In genomic region chr17:79561486-79562116, GRCh38 we compare ENCODE assay signal across 20 cellular contexts. TPM values are rescaled to one million over a fixed set of nuclear protein-coding genes. Genes with fewer than 3 reads are reported as not detected.
DNase-seq lines count a peak whose midpoint lies in the region; ATAC-seq and TF ChIP-seq lines count a peak whose summit lies in the region.
"Had no signal": no experiment of that assay in that cellular context is flagged by ENCODE, and none has a peak within 500 bp of the region (broad histone marks: within the 10 kb centered on the region; RNA-seq: fewer than 3 reads in every experiment).

No MANE protein-coding gene starts in this region.

- H3K9me2 ChIP-seq in PC-9 (ENCODE audit: insufficient read depth) = no peaks in the 10 kb centered on the region

- CTCF ChIA-PET in PC-9 (lab: Charles Lee) = no interaction called here

- peak; percentile 55 for DNase-seq in chondrocyte (ENCODE audit: low spot score)
- DNase-seq in osteoblast (ENCODE audit: insufficient read length, low spot score, missing footprints) = peak; percentile 53
- no peak for DNase-seq in stimulated activated naive CD8-positive, alpha-beta T cell treated with anti-CD3 and anti-CD28 coated beads, Interleukin-15, amount 100 ng/mL, for 72 hours
- no peak for DNase-seq in PC-9
- DNase-seq: Calu3, NCI-H1048, NCI-H1694, NCI-H2029 treated with DMSO at 0.1 percent for 48 hours, NCI-H2227 treated with DMSO at 0.1 percent for 48 hours, NCI-H526 treated with DMSO at 0.1 percent for 48 hours, SHP77 had no signal

- H3K9me3 Mint-ChIP-seq in chondrocyte (ENCODE audit: low read depth) = no peaks in the 10 kb centered on the region
- no peaks in the 10 kb centered on the region for H3K9me3 Mint-ChIP-seq in stimulated activated naive CD8-positive, alpha-beta T cell treated with anti-CD3 and anti-CD28 coated beads, Interleukin-15, amount 100 ng/mL, for 72 hours

- no peaks in the 10 kb centered on the region for H3K36me3 ChIP-seq in BLaER1 treated with 17β-estradiol and CSF1 and Interleukin-3, amounts not matched to agents 10 nM and 100 nM
- no peaks in the 10 kb centered on the region for H3K36me3 ChIP-seq in osteoblast (ENCODE audit: insufficient read depth, low read length)
- no peaks in the 10 kb centered on the region for H3K36me3 ChIP-seq in PC-9 (ENCODE audit: low read depth)

- no peaks in the 10 kb centered on the region for H3K36me3 Mint-ChIP-seq in chondrocyte (ENCODE audit: low read depth)

- TF ChIP-seq CTCF in chondrocyte (IDR thresholded peaks at IDR 0.05) = no peak
- no peak for TF ChIP-seq CTCF in osteoblast (IDR thresholded peaks at IDR 0.05; ENCODE audit: extremely low read depth, low read depth, low read length)
- TF ChIP-seq CTCF in PC-9 (conservative IDR thresholded peaks at IDR 0.05) = no peak

- H3K4me2 ChIP-seq in BLaER1 treated with 17β-estradiol and CSF1 and Interleukin-3, amounts not matched to agents 10 nM and 100 nM = peak overlapping the region; percentile 66 to 96 (median 84)
- H3K4me2 ChIP-seq in osteoblast (ENCODE audit: insufficient read depth, low read length) = no peak overlapping the region
- no peak overlapping the region for H3K4me2 ChIP-seq in PC-9

- no peaks in the 10 kb centered on the region for H3K4me1 Mint-ChIP-seq in chondrocyte (ENCODE audit: low read depth)
- H3K4me1 Mint-ChIP-seq in stimulated activated naive CD8-positive, alpha-beta T cell treated with anti-CD3 and anti-CD28 coated beads, Interleukin-15, amount 100 ng/mL, for 72 hours = no peaks in the 10 kb centered on the region

- no peak for ATAC-seq in stimulated activated naive CD8-positive, alpha-beta T cell treated with anti-CD3 and anti-CD28 coated beads, Interleukin-15, amount 100 ng/mL, for 72 hours
- ATAC-seq in GM18517 (IDR thresholded peaks at IDR 0.05; ENCODE audit: unreplicated experiment) = no peak
- ATAC-seq: HCT116, Panc1 had no signal

- no peaks in the 10 kb centered on the region for H3F3A ChIP-seq in PC-9 (ENCODE audit: insufficient read depth, low read depth)

- H2AFZ ChIP-seq in osteoblast (ENCODE audit: low read length) (no peak overlapping the region), PC-9 (no peak overlapping the region)

- H3K4me3 Mint-ChIP-seq in chondrocyte (ENCODE audit: unreplicated experiment) = no peak overlapping the region
- no peak overlapping the region for H3K4me3 Mint-ChIP-seq in stimulated activated naive CD8-positive, alpha-beta T cell treated with anti-CD3 and anti-CD28 coated beads, Interleukin-15, amount 100 ng/mL, for 72 hours

- H3K79me2 ChIP-seq in osteoblast (ENCODE audit: insufficient read depth, low read length) (no peaks in the 10 kb centered on the region), PC-9 (ENCODE audit: low read depth) (no peaks in the 10 kb centered on the region)

- H3K27me3 Mint-ChIP-seq in chondrocyte (ENCODE audit: low read depth) = peaks cover 30% of the 10 kb centered on the region
- peaks cover 53% of the 10 kb centered on the region for H3K27me3 Mint-ChIP-seq in stimulated activated naive CD8-positive, alpha-beta T cell treated with anti-CD3 and anti-CD28 coated beads, Interleukin-15, amount 100 ng/mL, for 72 hours

- no peak overlapping the region for H3K27ac Mint-ChIP-seq in chondrocyte (ENCODE audit: unreplicated experiment)
- H3K27ac Mint-ChIP-seq in stimulated activated naive CD8-positive, alpha-beta T cell treated with anti-CD3 and anti-CD28 coated beads, Interleukin-15, amount 100 ng/mL, for 72 hours = peak overlapping the region in 1 of 2 donors; percentile 27

- no peaks in the 10 kb centered on the region for H3K9me3 ChIP-seq in BLaER1 treated with 17β-estradiol and CSF1 and Interleukin-3, amounts not matched to agents 10 nM and 100 nM (replicated peaks in 1 of 11)
- H3K9me3 ChIP-seq in osteoblast (ENCODE audit: low read depth, low read length) (no peaks in the 10 kb centered on the region), PC-9 (ENCODE audit: insufficient read depth, low read depth) (no peaks in the 10 kb centered on the region)

- H3K4me3 ChIP-seq in BLaER1 treated with 17β-estradiol and CSF1 and Interleukin-3, amounts not matched to agents 10 nM and 100 nM = no peak overlapping the region
- H3K4me3 ChIP-seq in osteoblast (ENCODE audit: insufficient read depth, low read length) (no peak overlapping the region), PC-9 (no peak overlapping the region)

- intact Hi-C loops in PC-9 (cut with micrococcal nuclease; ENCODE audit: unreplicated experiment) = no loop called here

- H4K20me1 ChIP-seq in BLaER1 treated with 17β-estradiol and CSF1 and Interleukin-3, amounts not matched to agents 10 nM and 100 nM = peaks cover 0 to 11% (median 0%) of the 10 kb centered on the region in 11 experiments; a peak in 4 of 22 replicates
- H4K20me1 ChIP-seq in osteoblast (ENCODE audit: insufficient read depth, low read length) = no peaks in the 10 kb centered on the region
- H4K20me1 ChIP-seq in PC-9 (ENCODE audit: insufficient read depth) = no peaks in the 10 kb centered on the region

- H3K27ac ChIP-seq in BLaER1 treated with 17β-estradiol and CSF1 and Interleukin-3, amounts not matched to agents 10 nM and 100 nM = 0 out of 22 replicates have a peak overlapping the region, but pooled peaks of 1 of the 11 experiments have one; percentile 55
- H3K27ac ChIP-seq in osteoblast (ENCODE audit: low read depth, low read length) (no peak overlapping the region), temporal lobe (ENCODE audit: low read depth, low read length) (peak overlapping the region; percentile 30), PC-9 (no peak overlapping the region)
- H3K27ac ChIP-seq: HL-60, RWPE1 had no signal

- H3K27me3 ChIP-seq in BLaER1 treated with 17β-estradiol and CSF1 and Interleukin-3, amounts not matched to agents 10 nM and 100 nM = peaks cover 0 to 21% (median 0%) of the 10 kb centered on the region in 11 experiments; a peak in 4 of 22 replicates
- H3K27me3 ChIP-seq in osteoblast (ENCODE audit: insufficient read depth, low read length) (no peaks in the 10 kb centered on the region), PC-9 (ENCODE audit: insufficient read depth, low read depth) (peaks cover 71% of the 10 kb centered on the region)

- H3K9ac ChIP-seq in BLaER1 treated with 17β-estradiol and CSF1 and Interleukin-3, amounts not matched to agents 10 nM and 100 nM = no peak overlapping the region

- peaks cover 74 to 86% (median 82%) of the 10 kb centered on the region in 10 experiments for H3K4me1 ChIP-seq in BLaER1 treated with 17β-estradiol and CSF1 and Interleukin-3, amounts not matched to agents 10 nM and 100 nM
- H3K4me1 ChIP-seq in osteoblast (ENCODE audit: insufficient read depth, low read length) (no peaks in the 10 kb centered on the region), PC-9 (replicated peaks; ENCODE audit: insufficient read depth) (no peaks in the 10 kb centered on the region)

- POLR2A ChIA-PET in PC-9 (lab: Charles Lee; ENCODE audit: unreplicated experiment) = interaction anchor here (0.5 kb wide), 1 partner anchor 1457 kb away, joined by 4 read pairs; no protein-coding TSS in a partner anchor

- no TSS peak for BruUV-seq in PC-9 (replicated peaks; lab: Mats Ljungman, UMichigan)

RNA-seq across cellular contexts. Expression of gene RBFOX3, which starts 49.2 kb away (rescaled TPM):
- not detected in 3 replicates for total RNA-seq in chondrocyte
- not detected in 2 replicates for total RNA-seq in osteoblast
- total RNA-seq in temporal lobe = 5.9 TPM
- total RNA-seq in PC-9 (2021) = not detected in 2 replicates
- total RNA-seq: Calu3, HT-29, SK-MEL-5 had no signal

Comparison
In these comparisons a context has a peak if more than half of its experiments do, and no peak if none do; other contexts are left out.
1. H3K4me2 ChIP-seq: peak in BLaER1 treated with 17β-estradiol and CSF1 and Interleukin-3, amounts not matched to agents 10 nM and 100 nM (11 of 11); none in osteoblast (single experiment) and PC-9 (single experiment).
2. DNase-seq: peak in chondrocyte (single experiment) and osteoblast (single experiment); none in stimulated activated naive CD8-positive, alpha-beta T cell treated with anti-CD3 and anti-CD28 coated beads, Interleukin-15, amount 100 ng/mL, for 72 hours (0 of 2) and PC-9 (0 of 2).